In genomic region chr1:247415423-247416361, GRCh38 we compare ENCODE assay signal across 8 cellular contexts. TPM values are rescaled to one million over a fixed set of nuclear protein-coding genes. Genes with fewer than 3 reads are reported as not detected.
DNase-seq lines count a peak whose midpoint lies in the region; ATAC-seq and TF ChIP-seq lines count a peak whose summit lies in the region.

TSS of gene NLRP3 (plus strand) at chr1:247416173. CDS start at chr1:247418801, 2,628 bp downstream.

- TF ChIP-seq CTCF in ascending aorta (IDR thresholded peaks at IDR 0.05), result no peak
- no peak for TF ChIP-seq CTCF in vagina (IDR thresholded peaks at IDR 0.05)

- intact Hi-C loops in ascending aorta (cut with DNase I), result no loop called here
- intact Hi-C loops in vagina (cut with DNase I), result no loop called here

- H3K36me3 ChIP-seq in ascending aorta (no peaks in the 10 kb centered on the region), vagina (no peaks in the 10 kb centered on the region)

- H3K4me1 ChIP-seq in ascending aorta, result no peaks in the 10 kb centered on the region
- H3K4me1 ChIP-seq in vagina, result no peaks in the 10 kb centered on the region

- H3K27ac ChIP-seq in ascending aorta (no peak within 1 kb of the TSS), vagina (no peak within 1 kb of the TSS)

- peak; percentile 87 for DNase-seq in CD1c-positive myeloid dendritic cell (ENCODE audit: extremely low spot score)
- DNase-seq in SKM-1 treated with dmso at 0.1 percent for 144 hours (lab: John Stamatoyannopoulos, UW; ENCODE audit: unreplicated experiment), result peak; percentile 92
- DNase-seq in ascending aorta (ENCODE audit: low spot score in 2 of 2), result no peak
- DNase-seq in medulla oblongata (ENCODE audit: extremely low spot score), result peak; percentile 80
- DNase-seq in vagina (ENCODE audit: extremely low spot score in 2 of 2), result no peak
- DNase-seq in erythroblast (lab: John Stamatoyannopoulos, UW), result no peak
- no peak for DNase-seq in COLO829 (ENCODE audit: low spot score)

- H3K9me3 ChIP-seq in ascending aorta (no peaks in the 10 kb centered on the region), vagina (no peaks in the 10 kb centered on the region)

- no peaks in the 10 kb centered on the region for H3K27me3 ChIP-seq in ascending aorta
- no peaks in the 10 kb centered on the region for H3K27me3 ChIP-seq in vagina

- TF ChIP-seq POLR2A in vagina (IDR thresholded peaks at IDR 0.05) (no peak), erythroblast (IDR thresholded peaks at IDR 0.05; ENCODE audit: low read length) (no peak)

- ATAC-seq in HG02943 (IDR thresholded peaks at IDR 0.05; ENCODE audit: low read depth, unreplicated experiment), result peak; percentile 55

- peak within 1 kb of the TSS; percentile 33 to 50 for H3K4me3 ChIP-seq in ascending aorta
- peak within 1 kb of the TSS; percentile 6 to 16 for H3K4me3 ChIP-seq in vagina

RNA-seq across cellular contexts. Expression of gene NLRP3, which starts in this region (rescaled TPM):
- total RNA-seq in ascending aorta (0.11 TPM), vagina (1.7 TPM)

Comparison
In these comparisons a context has a peak if more than half of its experiments do, and no peak if none do; other contexts are left out.
1. DNase-seq: peak in CD1c-positive myeloid dendritic cell (single experiment), SKM-1 treated with dmso at 0.1 percent for 144 hours (single experiment) and medulla oblongata (single experiment); none in ascending aorta (0 of 2), vagina (0 of 2), erythroblast (0 of 2) and COLO829 (single experiment).